ENCODE assay signal across 26 cellular contexts in the genomic region with DNA sequence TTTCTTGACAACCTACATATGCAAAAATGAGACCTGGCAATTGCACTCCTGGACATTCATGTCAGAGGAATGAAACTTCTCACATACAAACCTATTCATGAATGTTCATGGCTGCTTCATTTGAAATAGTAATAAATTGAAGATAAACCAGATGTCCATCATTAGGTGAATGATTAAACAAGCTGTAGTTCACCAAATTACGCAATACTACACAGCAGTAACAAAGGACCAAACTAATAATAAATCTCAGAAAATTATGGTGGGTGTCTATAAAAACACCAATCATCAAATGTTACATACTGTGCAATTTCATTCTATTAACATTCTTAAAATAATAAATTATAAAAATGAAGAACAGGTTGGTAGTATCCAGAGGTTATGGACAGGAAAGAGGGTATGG. TPM values are rescaled to one million over a fixed set of nuclear protein-coding genes. Genes with fewer than 3 reads are reported as not detected.
"Had no signal": no experiment of that assay in that cellular context is flagged by ENCODE, and none has a peak within 500 bp of the region (broad histone marks: within the 10 kb centered on the region; RNA-seq: fewer than 3 reads in every experiment).

No MANE protein-coding gene starts in this region.

- H3K4me1 ChIP-seq: colonic mucosa, esophagus squamous epithelium, gastrocnemius medialis, heart right ventricle, left lung, lower lobe of right lung had no signal

- H3K9me3 ChIP-seq: colonic mucosa, esophagus squamous epithelium, gastrocnemius medialis, heart right ventricle, left lung, lower lobe of right lung, mucosa of descending colon had no signal

- ATAC-seq: effector memory CD8-positive, alpha-beta T cell; esophagus mucosa; gastrocnemius medialis; heart right ventricle; left cardiac atrium; left lung; left ventricle myocardium superior; lower lobe of right lung; mucosa of descending colon had no signal

- H3K4me3 ChIP-seq: colonic mucosa, esophagus squamous epithelium, gastrocnemius medialis, heart right ventricle, left lung, lower lobe of right lung, mucosa of descending colon had no signal

- DNase-seq: colonic mucosa; cortex of kidney; effector CD8-positive, alpha-beta T cell; effector memory CD8-positive, alpha-beta T cell; endodermal cell; erythroblast; esophagus squamous epithelium; foreskin fibroblast; foreskin melanocyte; gastrocnemius medialis; glutamatergic neuron; head of caudate nucleus; heart right ventricle; hippocampal formation; left cardiac atrium; left lung; left ventricle myocardium superior; lower lobe of right lung; mesenchymal stem cell; mucosa of descending colon had no signal

- FAIRE-seq: endometrium, islet of Langerhans, keratinocyte had no signal

- H3K27ac ChIP-seq: colonic mucosa, epithelial cell of prostate, esophagus squamous epithelium, gastrocnemius medialis, heart right ventricle, left lung, lower lobe of right lung had no signal

- H3K36me3 ChIP-seq: colonic mucosa, esophagus squamous epithelium, gastrocnemius medialis, heart right ventricle, left lung, lower lobe of right lung had no signal

- H3K27me3 ChIP-seq: colonic mucosa, esophagus squamous epithelium, gastrocnemius medialis, heart right ventricle, left lung had no signal

RNA-seq across cellular contexts. Expression of gene DOK6, which starts 13.5 kb away (rescaled TPM):
- total RNA-seq: myocyte had no signal
- polyA plus RNA-seq: keratinocyte had no signal
